ENCODE assay signal across 20 cellular contexts in genomic region chr1:1197551-1198422, GRCh38. TPM values are rescaled to one million over a fixed set of nuclear protein-coding genes. Genes with fewer than 3 reads are reported as not detected.
DNase-seq lines count a peak whose midpoint lies in the region; ATAC-seq, FAIRE-seq and TF ChIP-seq lines count a peak whose summit lies in the region.
"Had no signal": no experiment of that assay in that cellular context is flagged by ENCODE, and none has a peak within 500 bp of the region (broad histone marks: within the 10 kb centered on the region; RNA-seq: fewer than 3 reads in every experiment).

No MANE protein-coding gene starts in this region.

- H2AFZ ChIP-seq in K562 (ENCODE audit: low read depth, low read length) (no peak overlapping the region), osteoblast (ENCODE audit: low read length) (no peak overlapping the region)

- no peaks in the 10 kb centered on the region for H3K79me2 ChIP-seq in K562 (ENCODE audit: control insufficient read depth, insufficient read depth, low read length)
- H3K79me2 ChIP-seq in osteoblast (ENCODE audit: insufficient read depth, low read length): no peaks in the 10 kb centered on the region

- CTCF ChIA-PET in activated naive CD4-positive, alpha-beta T cell treated with anti-CD3 and anti-CD28 coated beads, Interleukin-2, amount 10 ng/mL, durations not matched to agents 7 days and 5 days (lab: Charles Lee): no interaction called here
- CTCF ChIA-PET in K562 (lab: Yijun Ruan, JAX; ENCODE audit: low intra/inter-chr PET ratio): no interaction called here

- H3K9me3 ChIP-seq in K562 (replicated peaks; ENCODE audit: control insufficient read depth, insufficient read depth, low read depth, low read length): peaks cover 6% of the 10 kb centered on the region; the same call in 1 of the 2 replicates
- H3K9me3 ChIP-seq in osteoblast (ENCODE audit: low read depth, low read length): no peaks in the 10 kb centered on the region
- H3K9me3 ChIP-seq: HAP-1 had no signal

- FAIRE-seq in K562 (lab: Jason Lieb, UNC): no peak
- FAIRE-seq: GM12892 had no signal

- peaks cover 11% of the 10 kb centered on the region for H3K4me1 Mint-ChIP-seq in activated naive CD4-positive, alpha-beta T cell treated with anti-CD3 and anti-CD28 coated beads, Interleukin-2, amount 10 ng/mL, durations not matched to agents 7 days and 5 days
- H3K4me1 Mint-ChIP-seq: memory B cell had no signal

- in situ Hi-C loops in K562 (cut with MboI): no loop called here

- no peak for TF ChIP-seq EP300 in K562 (IDR thresholded peaks at IDR 0.05; ENCODE audit: low read length)

- peaks cover 36% of the 10 kb centered on the region for H3K27me3 Mint-ChIP-seq in activated naive CD4-positive, alpha-beta T cell treated with anti-CD3 and anti-CD28 coated beads, Interleukin-2, amount 10 ng/mL, durations not matched to agents 7 days and 5 days

- intact Hi-C loops in K562 (cut with micrococcal nuclease): no loop called here

- BruUV-seq in K562 (replicated peaks; lab: Mats Ljungman, UMichigan): no TSS peak

- H3K27ac ChIP-seq in K562 (ENCODE audit: extremely low read depth, low read depth, low read length) (no peak overlapping the region), osteoblast (ENCODE audit: low read depth, low read length) (no peak overlapping the region)
- H3K27ac ChIP-seq: adrenal gland, upper lobe of left lung had no signal

- no peaks in the 10 kb centered on the region; a peak in 1 of 5 replicates for H3K27me3 ChIP-seq in K562 (ENCODE audit: control insufficient read depth in 2 of 2, insufficient read depth in 2 of 2, low read length in 2 of 2)
- no peaks in the 10 kb centered on the region for H3K27me3 ChIP-seq in osteoblast (ENCODE audit: insufficient read depth, low read length)

- no peak for TF ChIP-seq POLR2A in K562 (conservative IDR thresholded peaks at IDR 0.05)

- H3K9me1 ChIP-seq in K562 (ENCODE audit: control insufficient read depth, insufficient read depth, low read length): no peaks in the 10 kb centered on the region

- no peaks in the 10 kb centered on the region for H3K36me3 Mint-ChIP-seq in activated naive CD4-positive, alpha-beta T cell treated with anti-CD3 and anti-CD28 coated beads, Interleukin-2, amount 10 ng/mL, durations not matched to agents 7 days and 5 days
- H3K36me3 Mint-ChIP-seq: memory B cell had no signal

- no peak for TF ChIP-seq CTCF in K562 (IDR thresholded peaks at IDR 0.05 in 2 of 3, conservative IDR thresholded peaks at IDR 0.05 in 1 of 3; ENCODE audit: insufficient read depth in 2 of 3, low read depth in 1 of 3, low read length in 3 of 3)
- TF ChIP-seq CTCF in osteoblast (IDR thresholded peaks at IDR 0.05; ENCODE audit: extremely low read depth, low read depth, low read length): no peak

- peaks cover 12% of the 10 kb centered on the region for H3K9me3 Mint-ChIP-seq in activated naive CD4-positive, alpha-beta T cell treated with anti-CD3 and anti-CD28 coated beads, Interleukin-2, amount 10 ng/mL, durations not matched to agents 7 days and 5 days

- no peak overlapping the region for H3K4me2 ChIP-seq in K562 (ENCODE audit: insufficient read depth, low read length)
- no peak overlapping the region for H3K4me2 ChIP-seq in osteoblast (ENCODE audit: insufficient read depth, low read length)

- H4K20me1 ChIP-seq in K562 (replicated peaks; ENCODE audit: control insufficient read depth, insufficient read depth, low read length) (no peaks in the 10 kb centered on the region), osteoblast (ENCODE audit: insufficient read depth, low read length) (no peaks in the 10 kb centered on the region)

- POLR2A ChIA-PET in K562 (lab: Yijun Ruan, JAX): interaction anchor here (0.8 to 1.5 kb wide), 3 partner anchors 10 to 18 kb away, joined by 3 to 5 read pairs (median 4); no protein-coding TSS in a partner anchor

- H3K4me3 ChIP-seq in K562 (no peak overlapping the region), osteoblast (ENCODE audit: insufficient read depth, low read length) (no peak overlapping the region)
- H3K4me3 ChIP-seq: adrenal gland, HAP-1, upper lobe of left lung had no signal

- ATAC-seq in K562 (no peak), GM19035 (IDR thresholded peaks at IDR 0.05; ENCODE audit: unreplicated experiment) (no peak)
- ATAC-seq: PC-3 had no signal

- H3K4me3 Mint-ChIP-seq in activated naive CD4-positive, alpha-beta T cell treated with anti-CD3 and anti-CD28 coated beads, Interleukin-2, amount 10 ng/mL, durations not matched to agents 7 days and 5 days: no peak overlapping the region
- H3K4me3 Mint-ChIP-seq: memory B cell had no signal

- DNase-seq in activated naive CD4-positive, alpha-beta T cell treated with anti-CD3 and anti-CD28 coated beads, Interleukin-2, amount 10 ng/mL, durations not matched to agents 7 days and 5 days: peak; percentile 20
- DNase-seq in activated naive CD4-positive, alpha-beta T cell treated with Interleukin-2 at 50 U/mL for 16 hours: no peak
- DNase-seq in K562 (ENCODE audit: extremely low read depth in 1 of 4, low spot score in 3 of 4): peak in 1 of 4 experiments; percentile 8
- DNase-seq in osteoblast (ENCODE audit: insufficient read length, low spot score, missing footprints): peak; percentile 84
- DNase-seq in amniotic stem cell (lab: John Stamatoyannopoulos, UW): no peak
- DNase-seq: activated T-cell treated with anti-CD3 and anti-CD28 coated beads for 4 hours; Caco-2; foreskin melanocyte; NCI-H2081; NCI-H526; PC-3; stimulated activated CD4-positive, alpha-beta T cell treated with anti-CD3 and anti-CD28 coated beads, Interleukin-4, amount 100 ng/mL, for 4 hours had no signal

- no peak overlapping the region for H3K27ac Mint-ChIP-seq in activated naive CD4-positive, alpha-beta T cell treated with anti-CD3 and anti-CD28 coated beads, Interleukin-2, amount 10 ng/mL, durations not matched to agents 7 days and 5 days
- H3K27ac Mint-ChIP-seq: memory B cell had no signal

- H3K9ac ChIP-seq in K562 (ENCODE audit: insufficient read depth in 1 of 2, low read depth in 2 of 2, low read length in 2 of 2): 0 out of 4 replicates have a peak overlapping the region, but pooled peaks of 1 of the 2 experiments have one; percentile 14

- no peak for TF ChIP-seq RAD21 in K562 (CRISPR knock-in tag; conservative IDR thresholded peaks at IDR 0.05 in 1 of 2, IDR thresholded peaks at IDR 0.05 in 1 of 2)

- H3K36me3 ChIP-seq in K562 (ENCODE audit: control insufficient read depth, insufficient read depth, low read length): no peaks in the 10 kb centered on the region
- no peaks in the 10 kb centered on the region for H3K36me3 ChIP-seq in osteoblast (ENCODE audit: insufficient read depth, low read length)
- H3K36me3 ChIP-seq: adrenal gland, HAP-1, upper lobe of left lung had no signal

- H3K4me1 ChIP-seq in K562 (replicated peaks in 1 of 2; ENCODE audit: control insufficient read depth in 2 of 2, insufficient read depth in 2 of 2, low read length in 2 of 2) (peaks cover 0 to 54% of the 10 kb centered on the region in 2 experiments; a peak in 3 of 5 replicates), osteoblast (ENCODE audit: insufficient read depth, low read length) (no peaks in the 10 kb centered on the region)
- H3K4me1 ChIP-seq: Caco-2, HAP-1 had no signal

- 78% methylated on average over 36 of the region's 48 CpGs for WGBS in K562 (ENCODE audit: insufficient coverage, low coverage, missing lambda C conversion rate)

RNA-seq across cellular contexts. Expression of gene TNFRSF18, which starts 8.6 kb away (rescaled TPM):
- total RNA-seq in K562 (2011; cell fraction: chromatin; rRNA removed; ENCODE audit: low replicate concordance): not detected in 2 replicates
- 0.50 TPM in 1 of 2 replicates, not detected in the other for total RNA-seq in K562 (2011; cell fraction: nucleolus; rRNA removed)
- not detected in 2 replicates for total RNA-seq in K562 (2011; cell fraction: nucleoplasm; rRNA removed)
- total RNA-seq in K562 (2014; rRNA removed) (not detected in 2 replicates), K562 (2014; rRNA removed; fragmentation: Illumina TruSeq; extraction: Trizol) (not detected in 2 replicates), K562 (2015; rRNA removed; fragmentation: Illumina TruSeq; extraction: Trizol) (not detected in 2 replicates), K562 (2021) (0.27 TPM in 1 of 2 replicates, not detected in the other), osteoblast (0.29 TPM in 1 of 2 replicates, not detected in the other)
- polyA plus RNA-seq in K562 (2011; rRNA removed) (not detected in 2 replicates), K562 (2014; fragmentation: Illumina TruSeq; extraction: Trizol) (not detected in 2 replicates), K562 (2014; fragmentation: Nextera tagmentation; extraction: Ambion mirVana) (not detected), K562 (2014; rRNA removed) (0.24 TPM in 1 of 2 replicates, not detected in the other)
- polyA plus RNA-seq in K562 (2011; cell fraction: cytosol; rRNA removed): not detected in 2 replicates
- 0.25 and 0.26 TPM in 2 replicates for polyA plus RNA-seq in K562 (2011; cell fraction: nucleus; rRNA removed)
- polyA plus RNA-seq in K562 (2012): 0.19 TPM in 1 of 2 replicates, not detected in the other
- polyA minus RNA-seq in K562 (2011; rRNA and poly(A)+ RNA removed): not detected in 2 replicates
- polyA minus RNA-seq in K562 (2011; cell fraction: cytosol; rRNA and poly(A)+ RNA removed): not detected in 2 replicates
- polyA minus RNA-seq in K562 (2011; cell fraction: nucleus; rRNA and poly(A)+ RNA removed): not detected in 2 replicates
- total RNA-seq: Caco-2, cerebellum, G401 had no signal

RNA-seq across cellular contexts. Expression of gene TNFRSF4, which starts 16.2 kb away (rescaled TPM):
- 0.44 TPM in 1 of 2 replicates, not detected in the other for total RNA-seq in K562 (2011; cell fraction: chromatin; rRNA removed; ENCODE audit: low replicate concordance)
- 0.66 and 1.7 TPM in 2 replicates for total RNA-seq in K562 (2011; cell fraction: nucleolus; rRNA removed)
- total RNA-seq in K562 (2011; cell fraction: nucleoplasm; rRNA removed): not detected in 2 replicates
- total RNA-seq in K562 (2014; rRNA removed) (0.23 TPM in 1 of 2 replicates, not detected in the other), K562 (2014; rRNA removed; fragmentation: Illumina TruSeq; extraction: Trizol) (not detected in 2 replicates), K562 (2015; rRNA removed; fragmentation: Illumina TruSeq; extraction: Trizol) (0.07 TPM in 1 of 2 replicates, not detected in the other), K562 (2021) (0.44 and 0.47 TPM in 2 replicates), osteoblast (under 0.01 TPM in 1 of 2 replicates, not detected in the other)
- polyA plus RNA-seq in K562 (2011; rRNA removed) (0.08 TPM in 1 of 2 replicates, not detected in the other), K562 (2014; fragmentation: Illumina TruSeq; extraction: Trizol) (not detected in 2 replicates), K562 (2014; fragmentation: Nextera tagmentation; extraction: Ambion mirVana) (not detected), K562 (2014; rRNA removed) (0.16 TPM in 1 of 2 replicates, not detected in the other)
- 0.19 and 0.39 TPM in 2 replicates for polyA plus RNA-seq in K562 (2011; cell fraction: cytosol; rRNA removed)
- polyA plus RNA-seq in K562 (2011; cell fraction: nucleus; rRNA removed): 0.74 and 1.3 TPM in 2 replicates
- polyA plus RNA-seq in K562 (2012): 0.65 TPM in 1 of 2 replicates, not detected in the other
- not detected in 2 replicates for polyA minus RNA-seq in K562 (2011; rRNA and poly(A)+ RNA removed)
- polyA minus RNA-seq in K562 (2011; cell fraction: cytosol; rRNA and poly(A)+ RNA removed): not detected in 2 replicates
- 0.22 and 0.27 TPM in 2 replicates for polyA minus RNA-seq in K562 (2011; cell fraction: nucleus; rRNA and poly(A)+ RNA removed)
- total RNA-seq: Caco-2, cerebellum, G401 had no signal

RNA-seq across cellular contexts. Expression of gene TTLL10, which starts 24.1 kb away (rescaled TPM):
- 0.21 TPM in 1 of 2 replicates, not detected in the other for total RNA-seq in K562 (2011; cell fraction: chromatin; rRNA removed; ENCODE audit: low replicate concordance)
- total RNA-seq in K562 (2011; cell fraction: nucleolus; rRNA removed): 0.17 TPM in 1 of 2 replicates, not detected in the other
- total RNA-seq in K562 (2011; cell fraction: nucleoplasm; rRNA removed): not detected in 2 replicates
- not detected in 2 replicates for total RNA-seq in K562 (2014; rRNA removed)
- total RNA-seq in K562 (2014; rRNA removed; fragmentation: Illumina TruSeq; extraction: Trizol): not detected in 2 replicates
- total RNA-seq in K562 (2015; rRNA removed; fragmentation: Illumina TruSeq; extraction: Trizol): not detected in 2 replicates
- total RNA-seq in K562 (2021): not detected in 2 replicates
- polyA plus RNA-seq in K562 (2011; rRNA removed): not detected in 2 replicates
- polyA plus RNA-seq in K562 (2011; cell fraction: cytosol; rRNA removed): 0.06 TPM in 1 of 2 replicates, not detected in the other
- 0.07 and 0.38 TPM in 2 replicates for polyA plus RNA-seq in K562 (2011; cell fraction: nucleus; rRNA removed)
- polyA plus RNA-seq in K562 (2012): 0.10 TPM in 1 of 2 replicates, not detected in the other
- not detected in 2 replicates for polyA plus RNA-seq in K562 (2014; fragmentation: Illumina TruSeq; extraction: Trizol)
- polyA plus RNA-seq in K562 (2014; fragmentation: Nextera tagmentation; extraction: Ambion mirVana): not detected
- polyA plus RNA-seq in K562 (2014; rRNA removed): not detected in 2 replicates
- polyA minus RNA-seq in K562 (2011; rRNA and poly(A)+ RNA removed): not detected in 2 replicates
- polyA minus RNA-seq in K562 (2011; cell fraction: cytosol; rRNA and poly(A)+ RNA removed): not detected in 2 replicates
- 0.13 TPM in 1 of 2 replicates, not detected in the other for polyA minus RNA-seq in K562 (2011; cell fraction: nucleus; rRNA and poly(A)+ RNA removed)
- not detected in 2 replicates for total RNA-seq in osteoblast
- total RNA-seq: adrenal gland, G401 had no signal

RNA-seq across cellular contexts. Expression of gene SDF4, which starts 34.0 kb away (rescaled TPM):
- total RNA-seq in K562 (2011; cell fraction: chromatin; rRNA removed; ENCODE audit: low replicate concordance): 114 and 239 TPM in 2 replicates
- total RNA-seq in K562 (2011; cell fraction: nucleolus; rRNA removed): 360 and 385 TPM in 2 replicates
- 146 and 213 TPM in 2 replicates for total RNA-seq in K562 (2011; cell fraction: nucleoplasm; rRNA removed)
- total RNA-seq in K562 (2014; rRNA removed) (82.6 and 118 TPM in 2 replicates), K562 (2014; rRNA removed; fragmentation: Illumina TruSeq; extraction: Trizol) (18.1 and 30.3 TPM in 2 replicates), K562 (2015; rRNA removed; fragmentation: Illumina TruSeq; extraction: Trizol) (62.2 and 65.2 TPM in 2 replicates), K562 (2021) (152 and 160 TPM in 2 replicates), osteoblast (136 and 151 TPM in 2 replicates)
- polyA plus RNA-seq in K562 (2011; rRNA removed) (43.8 and 77.2 TPM in 2 replicates), K562 (2014; fragmentation: Illumina TruSeq; extraction: Trizol) (66.0 and 88.1 TPM in 2 replicates), K562 (2014; fragmentation: Nextera tagmentation; extraction: Ambion mirVana) (1 to 10 TPM in 1 of 2 experiments, under 1 TPM in 1; 0.35 to 4.9 TPM), K562 (2014; rRNA removed) (93.4 and 101 TPM in 2 replicates)
- 44.3 and 73.9 TPM in 2 replicates for polyA plus RNA-seq in K562 (2011; cell fraction: cytosol; rRNA removed)
- 122 and 161 TPM in 2 replicates for polyA plus RNA-seq in K562 (2011; cell fraction: nucleus; rRNA removed)
- polyA plus RNA-seq in K562 (2012): 112 and 208 TPM in 2 replicates
- 59.1 and 63.4 TPM in 2 replicates for polyA minus RNA-seq in K562 (2011; rRNA and poly(A)+ RNA removed)
- 37.0 and 61.3 TPM in 2 replicates for polyA minus RNA-seq in K562 (2011; cell fraction: cytosol; rRNA and poly(A)+ RNA removed)
- 48.9 and 83.4 TPM in 2 replicates for polyA minus RNA-seq in K562 (2011; cell fraction: nucleus; rRNA and poly(A)+ RNA removed)

RNA-seq across cellular contexts. Expression of gene B3GALT6, which starts 34.2 kb away (rescaled TPM):
- 17.5 and 35.5 TPM in 2 replicates for total RNA-seq in K562 (2011; cell fraction: chromatin; rRNA removed; ENCODE audit: low replicate concordance)
- 36.8 and 43.7 TPM in 2 replicates for total RNA-seq in K562 (2011; cell fraction: nucleolus; rRNA removed)
- 21.1 and 24.3 TPM in 2 replicates for total RNA-seq in K562 (2011; cell fraction: nucleoplasm; rRNA removed)
- total RNA-seq in K562 (2014; rRNA removed) (29.8 and 33.0 TPM in 2 replicates), K562 (2014; rRNA removed; fragmentation: Illumina TruSeq; extraction: Trizol) (6.8 and 9.0 TPM in 2 replicates), K562 (2015; rRNA removed; fragmentation: Illumina TruSeq; extraction: Trizol) (12.8 and 13.9 TPM in 2 replicates), K562 (2021) (27.9 and 28.1 TPM in 2 replicates), osteoblast (26.5 and 29.7 TPM in 2 replicates)
- polyA plus RNA-seq in K562 (2011; rRNA removed) (5.6 and 7.8 TPM in 2 replicates), K562 (2014; fragmentation: Illumina TruSeq; extraction: Trizol) (8.4 and 9.9 TPM in 2 replicates), K562 (2014; fragmentation: Nextera tagmentation; extraction: Ambion mirVana) (1 to 10 TPM in 1 of 2 experiments, under 1 TPM in 1; 0.68 to 1.0 TPM), K562 (2014; rRNA removed) (15.8 and 17.2 TPM in 2 replicates)
- 10.2 and 34.2 TPM in 2 replicates for polyA plus RNA-seq in K562 (2011; cell fraction: cytosol; rRNA removed)
- 7.7 and 12.7 TPM in 2 replicates for polyA plus RNA-seq in K562 (2011; cell fraction: nucleus; rRNA removed)
- polyA plus RNA-seq in K562 (2012): 13.9 and 16.7 TPM in 2 replicates
- 6.9 and 10.1 TPM in 2 replicates for polyA minus RNA-seq in K562 (2011; rRNA and poly(A)+ RNA removed)
- 9.6 and 12.9 TPM in 2 replicates for polyA minus RNA-seq in K562 (2011; cell fraction: cytosol; rRNA and poly(A)+ RNA removed)
- polyA minus RNA-seq in K562 (2011; cell fraction: nucleus; rRNA and poly(A)+ RNA removed): 23.0 and 24.2 TPM in 2 replicates

Comparison
In these comparisons a context has a peak if more than half of its experiments do, and no peak if none do; other contexts are left out.
1. DNase-seq: peak in activated naive CD4-positive, alpha-beta T cell treated with anti-CD3 and anti-CD28 coated beads, Interleukin-2, amount 10 ng/mL, durations not matched to agents 7 days and 5 days (single experiment) and osteoblast (single experiment); none in activated naive CD4-positive, alpha-beta T cell treated with Interleukin-2 at 50 U/mL for 16 hours (single experiment) and amniotic stem cell (single experiment).